8 cellular contexts compared by ENCODE assay signal in the genomic region with DNA sequence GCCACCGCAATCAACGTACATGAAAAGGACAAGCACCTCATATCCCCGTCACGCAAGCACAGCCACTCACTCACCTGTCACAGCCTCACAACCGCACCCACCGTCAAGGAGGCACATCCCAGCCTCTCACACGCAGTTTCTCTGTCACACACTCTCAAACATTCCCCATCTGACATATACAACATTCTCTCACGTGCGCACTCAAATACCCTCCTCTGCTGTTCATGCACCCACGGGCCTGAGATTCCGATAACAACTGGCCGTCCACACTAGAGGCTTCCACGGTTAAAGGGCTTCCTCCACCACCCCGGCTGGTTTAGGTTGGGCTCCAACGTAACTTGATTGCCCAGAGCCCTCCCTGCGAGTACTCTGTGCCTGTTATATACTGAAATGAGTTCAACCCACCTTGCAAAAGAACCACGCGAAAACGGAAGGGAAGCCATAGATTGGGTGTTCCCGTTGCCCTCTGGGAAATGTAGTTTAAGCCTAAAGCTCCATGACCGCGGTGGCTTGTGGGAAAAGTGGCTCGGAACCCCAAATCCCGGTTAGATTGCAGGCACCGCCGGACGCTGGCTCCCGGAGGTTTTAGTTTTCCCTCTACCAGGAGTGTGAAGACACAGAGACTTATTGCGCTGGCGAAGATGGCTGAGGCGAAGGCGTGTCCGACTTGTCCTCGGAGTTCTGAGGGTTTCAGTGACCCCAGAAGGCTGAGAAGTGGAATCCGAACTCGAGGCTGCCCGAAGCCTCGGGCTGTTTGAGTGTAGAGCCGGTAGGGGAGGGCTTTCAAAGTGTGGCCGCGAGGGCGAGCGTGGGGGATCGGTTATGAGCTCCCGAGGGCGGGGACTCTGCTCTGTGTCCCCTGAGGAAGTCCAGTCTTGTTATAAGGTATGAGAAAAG. TPM values are rescaled to one million over a fixed set of nuclear protein-coding genes. Genes with fewer than 3 reads are reported as not detected.
DNase-seq lines count a peak whose midpoint lies in the region; ATAC-seq and TF ChIP-seq lines count a peak whose summit lies in the region.

TSS of gene ZNF573 (minus strand) at position 448 of the 897 bp plus-strand sequence. CDS start 5,857 bp downstream, outside the sequence.

- no peak for TF ChIP-seq CTCF in fibroblast of mammary gland (conservative IDR thresholded peaks at IDR 0.05; ENCODE audit: control insufficient read depth, insufficient read depth, low read depth, low read length)

- no peaks in the 10 kb centered on the region for H3K9me3 ChIP-seq in naive thymus-derived CD4-positive, alpha-beta T cell (ENCODE audit: control insufficient read depth in 2 of 3, low read length in 3 of 3)

- H3K36me3 ChIP-seq in naive thymus-derived CD4-positive, alpha-beta T cell (ENCODE audit: control insufficient read depth in 2 of 3, insufficient read depth in 3 of 3, low read length in 3 of 3) = peaks cover 0 to 4% (median 0%) of the 10 kb centered on the region in 3 experiments

- H3K4me3 ChIP-seq in fibroblast of mammary gland (ENCODE audit: control insufficient read depth, low read depth, low read length) = peak within 1 kb of the TSS; percentile 80
- peak within 1 kb of the TSS; percentile 82 for H3K4me3 ChIP-seq in naive thymus-derived CD4-positive, alpha-beta T cell (ENCODE audit: low read length)

- POLR2A ChIA-PET in naive thymus-derived CD4-positive, alpha-beta T cell (lab: Charles Lee) = interaction anchor here (0.7 to 2.0 kb wide), 11 partner anchors 11 to 1564 kb away, joined by 3 to 8 read pairs (median 4); partner anchors contain the start of genes ZNF383, ZNF540, ZNF569 and ZNF570

- peak within 1 kb of the TSS; percentile 89 to 100 (median 98) for H3K27ac Mint-ChIP-seq in naive thymus-derived CD4-positive, alpha-beta T cell
- peak within 1 kb of the TSS; percentile 98 for H3K27ac Mint-ChIP-seq in stimulated activated memory B cell treated with anti-CD40 and anti-IgM and Interleukin-4, amounts not matched to agents 10 μg/mL and 1 μg/mL and 100 μg/mL, for 72 hours

- H3K9me3 Mint-ChIP-seq in naive thymus-derived CD4-positive, alpha-beta T cell = peaks cover 5 to 49% (median 20%) of the 10 kb centered on the region in 11 donors
- H3K9me3 Mint-ChIP-seq in stimulated activated memory B cell treated with anti-CD40 and anti-IgM and Interleukin-4, amounts not matched to agents 10 μg/mL and 1 μg/mL and 100 μg/mL, for 72 hours = peaks cover 7% of the 10 kb centered on the region

- peaks cover 9 to 53% (median 48%) of the 10 kb centered on the region in 7 donors for H3K4me1 Mint-ChIP-seq in naive thymus-derived CD4-positive, alpha-beta T cell
- H3K4me1 Mint-ChIP-seq in stimulated activated memory B cell treated with anti-CD40 and anti-IgM and Interleukin-4, amounts not matched to agents 10 μg/mL and 1 μg/mL and 100 μg/mL, for 72 hours = peaks cover 35% of the 10 kb centered on the region

- H3K27me3 Mint-ChIP-seq in naive thymus-derived CD4-positive, alpha-beta T cell = no peaks in the 10 kb centered on the region
- H3K27me3 Mint-ChIP-seq in stimulated activated memory B cell treated with anti-CD40 and anti-IgM and Interleukin-4, amounts not matched to agents 10 μg/mL and 1 μg/mL and 100 μg/mL, for 72 hours = no peaks in the 10 kb centered on the region

- CTCF ChIA-PET in naive thymus-derived CD4-positive, alpha-beta T cell (lab: Charles Lee) = interaction anchor here (1.0 kb wide), 1 partner anchor 87 kb away, joined by 3 read pairs; no protein-coding TSS in a partner anchor

- H3K36me3 Mint-ChIP-seq in naive thymus-derived CD4-positive, alpha-beta T cell = peaks cover 21 to 42% (median 32%) of the 10 kb centered on the region in 5 donors
- H3K36me3 Mint-ChIP-seq in stimulated activated memory B cell treated with anti-CD40 and anti-IgM and Interleukin-4, amounts not matched to agents 10 μg/mL and 1 μg/mL and 100 μg/mL, for 72 hours = peaks cover 28% of the 10 kb centered on the region

- H3K27me3 ChIP-seq in naive thymus-derived CD4-positive, alpha-beta T cell (ENCODE audit: control insufficient read depth in 2 of 2, insufficient read depth in 2 of 2, low read length in 2 of 2) = no peaks in the 10 kb centered on the region

- ATAC-seq in GM21786 (IDR thresholded peaks at IDR 0.05; ENCODE audit: unreplicated experiment) = peak; percentile 79
- peak; percentile 94 for ATAC-seq in naive thymus-derived CD4-positive, alpha-beta T cell
- peak; percentile 96 for ATAC-seq in stimulated activated memory B cell treated with anti-CD40 and anti-IgM and Interleukin-4, amounts not matched to agents 10 μg/mL and 1 μg/mL and 100 μg/mL, for 72 hours

- peak; percentile 78 for DNase-seq in DMS79 (lab: John Stamatoyannopoulos, UW)
- peak; percentile 92 for DNase-seq in Kasumi-1 (lab: John Stamatoyannopoulos, UW)
- DNase-seq in RKO (ENCODE audit: low spot score) = peak; percentile 92
- DNase-seq in activated T-helper 1 cell treated with anti-CD3 and anti-CD28 coated beads, Interleukin-2, amount 50 U/mL, for 16 hours (ENCODE audit: low read depth in 1 of 2, low spot score in 1 of 2) = peak; percentile 53 to 57
- DNase-seq in fibroblast of mammary gland (ENCODE audit: low read depth) = peak; percentile 89
- DNase-seq in naive thymus-derived CD4-positive, alpha-beta T cell = peak; percentile 62 to 99 (median 94)

- intact Hi-C loops in naive thymus-derived CD4-positive, alpha-beta T cell (cut with micrococcal nuclease) = loop anchor here (1.0 to 10.0 kb wide), 20 partner anchors 60 to 1725 kb away; partner anchors contain the start of genes ZFP30 (in 2 of the 2), ZNF527 (in 2 of the 2), ZNF540 (in 2 of the 2) and ZNF569 (in 2 of the 2)

- H3K4me1 ChIP-seq in naive thymus-derived CD4-positive, alpha-beta T cell (ENCODE audit: control insufficient read depth in 2 of 2, insufficient read depth in 2 of 2, low read length in 2 of 2) = peaks cover 6% of the 10 kb centered on the region in 2 donors

- H3K4me3 Mint-ChIP-seq in naive thymus-derived CD4-positive, alpha-beta T cell = peak within 1 kb of the TSS; percentile 91 to 98 (median 96)
- H3K4me3 Mint-ChIP-seq in stimulated activated memory B cell treated with anti-CD40 and anti-IgM and Interleukin-4, amounts not matched to agents 10 μg/mL and 1 μg/mL and 100 μg/mL, for 72 hours = peak within 1 kb of the TSS; percentile 98

- H3K27ac ChIP-seq in naive thymus-derived CD4-positive, alpha-beta T cell (ENCODE audit: low read depth, low read length) = peak within 1 kb of the TSS; percentile 99

RNA-seq across cellular contexts. Expression of gene ZNF573, which starts in this region (rescaled TPM):
- total RNA-seq in naive thymus-derived CD4-positive, alpha-beta T cell = 10 to 100 TPM in 4 of 5 experiments, 1 to 10 TPM in 1; 5.9 to 43.8 (median 16.6) TPM
- polyA plus RNA-seq in naive thymus-derived CD4-positive, alpha-beta T cell = 10 to 100 TPM; 15.5 to 17.6 TPM

Comparison
In these comparisons a context has a peak if more than half of its experiments do, and no peak if none do; other contexts are left out.
1. Peak in every context shown above with its lines: DNase-seq, ATAC-seq, H3K4me3 ChIP-seq and H3K27ac ChIP-seq.